ENCODE assay signal across 16 cellular contexts in genomic region chr17:8038954-8039610, GRCh38. TPM values are rescaled to one million over a fixed set of nuclear protein-coding genes. Genes with fewer than 3 reads are reported as not detected.
DNase-seq lines count a peak whose midpoint lies in the region; ATAC-seq and TF ChIP-seq lines count a peak whose summit lies in the region.
"Had no signal": no experiment of that assay in that cellular context is flagged by ENCODE, and none has a peak within 500 bp of the region (broad histone marks: within the 10 kb centered on the region; RNA-seq: fewer than 3 reads in every experiment).

Gene ALOX15B (plus strand): TSS chr17:8039059. CDS start chr17:8039156, 97 bp downstream.

- no peaks in the 10 kb centered on the region for H3K9me3 Mint-ChIP-seq in T-cell
- H3K9me3 Mint-ChIP-seq in stimulated activated naive CD8-positive, alpha-beta T cell treated with anti-CD3 and anti-CD28 coated beads, Interleukin-15, amount 100 ng/mL, for 72 hours, result no peaks in the 10 kb centered on the region
- H3K9me3 Mint-ChIP-seq: activated T-helper 17 cell treated with anti-CD3 and anti-CD28 coated beads, Interleukin-2, amount 50 U/mL, for 72 hours had no signal

- no peak within 1 kb of the TSS for H3K27ac Mint-ChIP-seq in T-cell
- H3K27ac Mint-ChIP-seq in stimulated activated naive CD8-positive, alpha-beta T cell treated with anti-CD3 and anti-CD28 coated beads, Interleukin-15, amount 100 ng/mL, for 72 hours, result peak within 1 kb of the TSS in 1 of 2 donors; percentile 1
- H3K27ac Mint-ChIP-seq: activated T-helper 17 cell treated with anti-CD3 and anti-CD28 coated beads, Interleukin-2, amount 50 U/mL, for 72 hours had no signal

- peak within 1 kb of the TSS; percentile 75 for H3K4me2 ChIP-seq in mesendoderm (ENCODE audit: low read length)
- no peak within 1 kb of the TSS for H3K4me2 ChIP-seq in SK-N-SH

- H3K79me1 ChIP-seq in mesendoderm (ENCODE audit: low read length), result no peaks in the 10 kb centered on the region

- peaks cover 16 to 32% of the 10 kb centered on the region in 2 donors for H3K27me3 Mint-ChIP-seq in T-cell
- peaks cover 40% of the 10 kb centered on the region for H3K27me3 Mint-ChIP-seq in stimulated activated naive CD8-positive, alpha-beta T cell treated with anti-CD3 and anti-CD28 coated beads, Interleukin-15, amount 100 ng/mL, for 72 hours

- H3K18ac ChIP-seq in mesendoderm (ENCODE audit: low read length), result no peak within 1 kb of the TSS

- H3F3A ChIP-seq in SK-N-SH (replicated peaks; ENCODE audit: insufficient read depth), result peaks cover 7% of the 10 kb centered on the region

- H2AK5ac ChIP-seq in mesendoderm (ENCODE audit: low read length), result no peak within 1 kb of the TSS

- TF ChIP-seq RAD21 in SK-N-SH (IDR thresholded peaks at IDR 0.05; ENCODE audit: low read length), result no peak

- no peaks in the 10 kb centered on the region for H3K79me2 ChIP-seq in mesendoderm (ENCODE audit: control insufficient read depth, insufficient read depth, low read length)
- H3K79me2 ChIP-seq in SK-N-SH (ENCODE audit: insufficient read depth), result no peaks in the 10 kb centered on the region

- POLR2A ChIA-PET in T-cell (lab: Charles Lee) (no interaction called here), SK-N-SH (lab: Yijun Ruan, JAX) (no interaction called here)

- no peaks in the 10 kb centered on the region for H3K9me2 ChIP-seq in SK-N-SH

- no peaks in the 10 kb centered on the region for H3K36me3 Mint-ChIP-seq in T-cell

- H3K56ac ChIP-seq in mesendoderm (ENCODE audit: low read length), result peak within 1 kb of the TSS; percentile 70

- peaks cover 2 to 9% (median 3%) of the 10 kb centered on the region in 3 donors for H3K4me1 Mint-ChIP-seq in T-cell
- H3K4me1 Mint-ChIP-seq in stimulated activated naive CD8-positive, alpha-beta T cell treated with anti-CD3 and anti-CD28 coated beads, Interleukin-15, amount 100 ng/mL, for 72 hours, result peaks cover 12% of the 10 kb centered on the region
- H3K4me1 Mint-ChIP-seq: activated T-helper 17 cell treated with anti-CD3 and anti-CD28 coated beads, Interleukin-2, amount 50 U/mL, for 72 hours had no signal

- no CpG with 5 or more reads among the region's 37 CpGs for WGBS in mesendoderm (ENCODE audit: extremely low coverage, insufficient coverage, low lambda C conversion rate)
- WGBS in SK-N-SH (ENCODE audit: low lambda C conversion rate), result 74% methylated on average over 25 of the region's 37 CpGs

- peak within 1 kb of the TSS in 1 of 3 donors; percentile 12 for H3K4me3 Mint-ChIP-seq in T-cell
- peak within 1 kb of the TSS; percentile 12 to 58 for H3K4me3 Mint-ChIP-seq in stimulated activated naive CD8-positive, alpha-beta T cell treated with anti-CD3 and anti-CD28 coated beads, Interleukin-15, amount 100 ng/mL, for 72 hours
- H3K4me3 Mint-ChIP-seq: activated T-helper 17 cell treated with anti-CD3 and anti-CD28 coated beads, Interleukin-2, amount 50 U/mL, for 72 hours had no signal

- no peaks in the 10 kb centered on the region for H3K4me1 ChIP-seq in mesendoderm (ENCODE audit: control insufficient read depth, low read depth, low read length)
- peaks cover 5 to 8% of the 10 kb centered on the region in 2 experiments; a peak in 2 of 4 replicates for H3K4me1 ChIP-seq in SK-N-SH (ENCODE audit: control insufficient read depth in 1 of 2, insufficient read depth in 2 of 2, low read depth in 1 of 2, low read length in 1 of 2)

- DNase-seq in T-cell, result peak in 4 of 34 experiments; percentile 11 to 31 (median 13)
- peak; percentile 58 for DNase-seq in ecto neural progenitor cell (ENCODE audit: low spot score)
- no peak for DNase-seq in mesendoderm
- DNase-seq in stimulated activated naive CD8-positive, alpha-beta T cell treated with anti-CD3 and anti-CD28 coated beads, Interleukin-15, amount 100 ng/mL, for 72 hours, result peak in 1 of 2 donors; percentile 22
- DNase-seq in SK-N-SH, result no peak
- no peak for DNase-seq in D341Med (ENCODE audit: low spot score)
- no peak for DNase-seq in superior temporal gyrus (ENCODE audit: extremely low spot score)
- DNase-seq: activated CD4-positive, CD25-positive, alpha-beta regulatory T cell; central memory CD4-positive, alpha-beta T cell; DMS153; MV-4-11; NCI-H524 treated with DMSO at 0.1 percent for 48 hours had no signal

- H2AFZ ChIP-seq in SK-N-SH (ENCODE audit: low read depth), result no peak within 1 kb of the TSS

- H2BK15ac ChIP-seq in mesendoderm (replicated peaks; ENCODE audit: low read depth), result no peak within 1 kb of the TSS

- H3K27ac ChIP-seq in mesendoderm (ENCODE audit: low read depth, low read length) (no peak within 1 kb of the TSS), SK-N-SH (ENCODE audit: low read depth in 2 of 2, low read length in 1 of 2) (no peak within 1 kb of the TSS)
- H3K27ac ChIP-seq: SJSA1 had no signal

- no peak for TF ChIP-seq EP300 in SK-N-SH (IDR thresholded peaks at IDR 0.05; ENCODE audit: borderline replicate concordance in 1 of 2, low read depth in 1 of 2, low read length in 1 of 2)

- ATAC-seq in T-cell (replicated peaks in 1 of 4), result peak; percentile 26 to 47 (median 32)
- peak; percentile 40 for ATAC-seq in stimulated activated naive CD8-positive, alpha-beta T cell treated with anti-CD3 and anti-CD28 coated beads, Interleukin-15, amount 100 ng/mL, for 72 hours
- ATAC-seq: activated T-helper 17 cell treated with anti-CD3 and anti-CD28 coated beads, Interleukin-2, amount 50 U/mL, for 72 hours had no signal

- no peak within 1 kb of the TSS for H3K4ac ChIP-seq in mesendoderm (ENCODE audit: low read depth, low read length)

- CTCF ChIA-PET in T-cell (lab: Charles Lee) (no interaction called here), SK-N-SH (lab: Yijun Ruan, JAX) (interaction anchor here (4.4 to 9.9 kb wide), 4 partner anchors 18 to 125 kb away, joined by 48 to 228 read pairs (median 104); partner anchors contain the start of gene RNF227)

- no peak within 1 kb of the TSS for H4K5ac ChIP-seq in mesendoderm (ENCODE audit: low read length)

- TF ChIP-seq CTCF in SK-N-SH (IDR thresholded peaks at IDR 0.05), result no peak

- H2BK5ac ChIP-seq in mesendoderm (ENCODE audit: low read length), result no peak within 1 kb of the TSS

- no peak within 1 kb of the TSS for H4K8ac ChIP-seq in mesendoderm (ENCODE audit: low read depth, low read length)

- no peaks in the 10 kb centered on the region for H3K9me3 ChIP-seq in SK-N-SH
- H3K9me3 ChIP-seq: SJSA1 had no signal

- no peak within 1 kb of the TSS for H2BK120ac ChIP-seq in mesendoderm (ENCODE audit: low read depth, low read length)

- H3K4me3 ChIP-seq in mesendoderm (ENCODE audit: low read length) (no peak within 1 kb of the TSS), SK-N-SH (ENCODE audit: low read depth in 2 of 2, low read length in 1 of 2) (no peak within 1 kb of the TSS)
- H3K4me3 ChIP-seq: SJSA1 had no signal

- H3K36me3 ChIP-seq in mesendoderm (ENCODE audit: control insufficient read depth, insufficient read depth, low read length) (no peaks in the 10 kb centered on the region), SK-N-SH (replicated peaks in 1 of 2; ENCODE audit: control insufficient read depth in 1 of 2, insufficient read depth in 2 of 2, low read length in 1 of 2) (no peaks in the 10 kb centered on the region)
- H3K36me3 ChIP-seq: SJSA1 had no signal

- H3K23ac ChIP-seq in mesendoderm (ENCODE audit: low read length), result peak within 1 kb of the TSS; percentile 24

- no peaks in the 10 kb centered on the region for H3K27me3 ChIP-seq in mesendoderm (ENCODE audit: insufficient read depth, low read length, poor library complexity)
- H3K27me3 ChIP-seq in SK-N-SH (ENCODE audit: insufficient read depth), result peaks cover 6% of the 10 kb centered on the region; the same call in 1 of the 2 replicates

- H3K9ac ChIP-seq in mesendoderm (ENCODE audit: low read length) (peak within 1 kb of the TSS; percentile 48), SK-N-SH (no peak within 1 kb of the TSS)

- H4K20me1 ChIP-seq in SK-N-SH (ENCODE audit: insufficient read depth), result no peaks in the 10 kb centered on the region

TF ChIP-seq in SK-N-SH, 30 proteins besides CTCF, POLR2A, EP300 and RAD21 (continues in another document):
- TF ChIP-seq NRF1 (IDR thresholded peaks at IDR 0.05; ENCODE audit: low read depth, low read length), result no peak
- TF ChIP-seq FOSL2 (IDR thresholded peaks at IDR 0.05; ENCODE audit: borderline replicate concordance, low read depth), result no peak
- TF ChIP-seq GATA2 (CRISPR knock-in tag; IDR thresholded peaks at IDR 0.05), result no peak
- TF ChIP-seq PBX3 (IDR thresholded peaks at IDR 0.05), result no peak
- no peak for TF ChIP-seq FOXJ3 (CRISPR knock-in tag; IDR thresholded peaks at IDR 0.05)
- TF ChIP-seq TAF1 (IDR thresholded peaks at IDR 0.05; ENCODE audit: borderline replicate concordance, low read depth, low read length), result no peak

RNA-seq across cellular contexts. Expression of gene ALOX15B, which starts in this region (rescaled TPM):
- total RNA-seq in T-cell, result under 1 TPM in 3 of 5 donors, not detected in 2; 0.10 to 0.20 (median 0.13) TPM
- 0.03 TPM for polyA plus RNA-seq in mesendoderm (2013, experiment 1 of 2)
- polyA plus RNA-seq in mesendoderm (2013, experiment 2 of 2), result 0.07 TPM
- not detected in 2 replicates for polyA plus RNA-seq in SK-N-SH (2012; rRNA removed)
- polyA plus RNA-seq in SK-N-SH (2012; cell fraction: cytosol; rRNA removed), result not detected in 2 replicates
- 0.01 TPM in 1 of 2 replicates, not detected in the other for polyA plus RNA-seq in SK-N-SH (2012; cell fraction: nucleus; rRNA removed)
- total RNA-seq: fibroblast of villous mesenchyme, lung microvascular endothelial cell, SJSA1 had no signal

Comparison
In these comparisons a context has a peak if more than half of its experiments do, and no peak if none do; other contexts are left out.
1. Peak in ATAC-seq in T-cell; RNA of the gene not detected or under 1 TPM.